In the genomic region with DNA sequence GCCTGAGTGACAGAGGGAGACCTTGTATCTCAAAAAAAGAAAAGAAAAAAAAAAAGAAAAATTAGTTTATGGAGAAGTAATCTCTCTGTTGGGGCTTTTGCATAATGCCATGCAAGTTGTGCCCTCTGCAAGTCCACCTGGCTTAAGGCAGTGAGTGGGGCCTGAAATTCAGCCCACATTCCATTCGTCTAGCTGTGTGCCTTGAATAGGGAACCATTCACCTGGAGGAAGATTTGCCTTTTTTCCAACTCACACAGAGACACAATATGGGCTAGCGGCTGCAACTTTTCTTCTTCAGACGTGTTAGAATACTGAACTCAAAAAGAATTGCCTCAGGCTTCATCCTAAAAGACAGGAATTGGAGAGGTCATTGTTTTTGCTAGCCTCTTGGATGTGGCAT, we compare ENCODE assay signal across 20 cellular contexts.
"Had no signal": no experiment of that assay in that cellular context is flagged by ENCODE, and none has a peak within 500 bp of the region (broad histone marks: within the 10 kb centered on the region; RNA-seq: fewer than 3 reads in every experiment).

No MANE protein-coding gene starts in this region.

- H3K4me3 ChIP-seq: ascending aorta, prostate gland, right atrium auricular region, tibial nerve, vagina had no signal

- H3K36me3 ChIP-seq: prostate gland had no signal

- H3K27ac Mint-ChIP-seq: activated CD4-positive, alpha-beta T cell treated with anti-CD3 and anti-CD28 coated beads, Interleukin-2, amount 10 ng/mL, durations not matched to agents 24 days and 14 days; activated CD8-positive, alpha-beta T cell treated with anti-CD3 and anti-CD28 coated beads, Interleukin-2, amount 10 ng/mL, durations not matched to agents 7 days and 5 days; activated naive CD4-positive, alpha-beta T cell treated with anti-CD3 and anti-CD28 coated beads, Interleukin-2, amount 10 ng/mL, durations not matched to agents 7 days and 5 days; activated T-cell treated with anti-CD3 and anti-CD28 coated beads, Interleukin-2, amount 50 U/mL, for 24 hours had no signal

- H3K27me3 Mint-ChIP-seq: activated CD4-positive, alpha-beta T cell treated with anti-CD3 and anti-CD28 coated beads, Interleukin-2, amount 10 ng/mL, durations not matched to agents 24 days and 14 days; activated naive CD4-positive, alpha-beta T cell treated with anti-CD3 and anti-CD28 coated beads, Interleukin-2, amount 10 ng/mL, durations not matched to agents 7 days and 5 days; activated T-cell treated with anti-CD3 and anti-CD28 coated beads, Interleukin-2, amount 50 U/mL, for 24 hours had no signal

- DNase-seq: activated CD4-positive, alpha-beta T cell treated with anti-CD3 and anti-CD28 coated beads, Interleukin-2, amount 10 ng/mL, durations not matched to agents 24 days and 14 days; activated CD8-positive, alpha-beta T cell treated with anti-CD3 and anti-CD28 coated beads, Interleukin-2, amount 10 ng/mL, durations not matched to agents 7 days and 5 days; activated naive CD4-positive, alpha-beta T cell treated with anti-CD3 and anti-CD28 coated beads, Interleukin-2, amount 10 ng/mL, durations not matched to agents 7 days and 5 days; activated T-cell treated with anti-CD3 and anti-CD28 coated beads, Interleukin-2, amount 50 U/mL, for 24 hours; cerebellar nuclear complex; dermis blood vessel endothelial cell; effector memory CD4-positive, alpha-beta T cell; kidney; stimulated activated CD4-positive, alpha-beta T cell treated with anti-CD3 and anti-CD28 coated beads, Interleukin-12 subunit alpha, Interleukin-12 subunit beta, amount 100 ng/mL, for 4 hours; stimulated activated CD4-positive, alpha-beta T cell treated with anti-CD3 and anti-CD28 coated beads, Interleukin-1b, Interleukin-23, amount 100 ng/mL, for 48 hours; stimulated activated CD8-positive, alpha-beta memory T cell treated with anti-CD3 and anti-CD28 coated beads, Interleukin-4, amount 100 ng/mL, for 48 hours; stimulated activated naive CD4-positive, alpha-beta T cell; T-helper 1 cell; T1000 had no signal

- ATAC-seq: activated CD8-positive, alpha-beta T cell treated with anti-CD3 and anti-CD28 coated beads, Interleukin-2, amount 10 ng/mL, durations not matched to agents 7 days and 5 days; left lobe of liver had no signal

- H3K4me3 Mint-ChIP-seq: activated CD4-positive, alpha-beta T cell treated with anti-CD3 and anti-CD28 coated beads, Interleukin-2, amount 10 ng/mL, durations not matched to agents 24 days and 14 days; activated CD8-positive, alpha-beta T cell treated with anti-CD3 and anti-CD28 coated beads, Interleukin-2, amount 10 ng/mL, durations not matched to agents 7 days and 5 days; activated naive CD4-positive, alpha-beta T cell treated with anti-CD3 and anti-CD28 coated beads, Interleukin-2, amount 10 ng/mL, durations not matched to agents 7 days and 5 days; activated T-cell treated with anti-CD3 and anti-CD28 coated beads, Interleukin-2, amount 50 U/mL, for 24 hours had no signal

- H3K27ac ChIP-seq: ascending aorta, prostate gland, right atrium auricular region, tibial nerve, vagina had no signal

- H3K9me3 Mint-ChIP-seq: activated CD4-positive, alpha-beta T cell treated with anti-CD3 and anti-CD28 coated beads, Interleukin-2, amount 10 ng/mL, durations not matched to agents 24 days and 14 days; activated naive CD4-positive, alpha-beta T cell treated with anti-CD3 and anti-CD28 coated beads, Interleukin-2, amount 10 ng/mL, durations not matched to agents 7 days and 5 days; activated T-cell treated with anti-CD3 and anti-CD28 coated beads, Interleukin-2, amount 50 U/mL, for 24 hours had no signal

- H3K4me1 ChIP-seq: ascending aorta, prostate gland, right atrium auricular region, tibial nerve, vagina had no signal

- H3K9me3 ChIP-seq: ascending aorta, prostate gland, right atrium auricular region, vagina had no signal

- H3K27me3 ChIP-seq: ascending aorta, right atrium auricular region, tibial nerve, vagina had no signal
